In the genomic region with DNA sequence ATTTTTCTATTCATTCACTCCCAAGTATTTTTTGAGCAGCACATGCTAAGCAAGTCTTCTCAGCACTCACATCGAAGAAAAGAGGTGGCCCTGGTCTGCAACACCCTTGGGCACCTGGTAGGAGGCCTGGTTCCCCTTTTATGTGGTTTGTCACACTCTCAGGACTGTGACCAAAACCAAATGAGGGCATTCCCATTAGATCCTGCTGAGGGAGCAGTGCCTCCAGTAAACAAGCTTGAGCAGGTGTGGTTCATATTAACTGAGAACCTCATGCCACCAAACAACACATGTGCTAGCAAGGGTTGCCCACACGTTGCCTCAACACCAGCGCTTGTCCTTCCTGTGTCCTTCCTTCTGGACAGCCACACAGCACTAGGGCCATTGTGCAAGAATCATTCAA, we compare ENCODE assay signal across 8 cellular contexts. TPM values are rescaled to one million over a fixed set of nuclear protein-coding genes. Genes with fewer than 3 reads are reported as not detected.
DNase-seq lines count a peak whose midpoint lies in the region; ATAC-seq, FAIRE-seq and TF ChIP-seq lines count a peak whose summit lies in the region.

No MANE protein-coding gene starts in this region.

- FAIRE-seq in GM12892 (lab: Jason Lieb, UNC) (peak; percentile 92), RCC 7860 (lab: Jason Lieb, UNC) (no peak), HTR-8/SVneo (lab: Jason Lieb, UNC) (no peak)

- H3K36me3 Mint-ChIP-seq in central memory CD8-positive, alpha-beta T cell (ENCODE audit: insufficient read depth): no peaks in the 10 kb centered on the region

- no peak for TF ChIP-seq POLR2A in GM12892 (IDR thresholded peaks at IDR 0.05; ENCODE audit: low read depth, low read length)

- ATAC-seq in GM21381 (IDR thresholded peaks at IDR 0.05; ENCODE audit: unreplicated experiment) (peak; percentile 78), HG03457 (IDR thresholded peaks at IDR 0.05; ENCODE audit: unreplicated experiment) (peak; percentile 60)
- ATAC-seq in central memory CD8-positive, alpha-beta T cell (replicated peaks; ENCODE audit: extremely low read depth, poor library complexity, severe bottlenecking): peak; percentile 32

- no peaks in the 10 kb centered on the region for H3K4me1 Mint-ChIP-seq in central memory CD8-positive, alpha-beta T cell

- in situ Hi-C loops in G401 (cut with HindIII; ENCODE audit: low sequenced_read_pairs): no loop called here

- no peaks in the 10 kb centered on the region for H3K9me3 Mint-ChIP-seq in central memory CD8-positive, alpha-beta T cell

- peaks cover 40% of the 10 kb centered on the region for H3K27me3 Mint-ChIP-seq in central memory CD8-positive, alpha-beta T cell

- H3K27ac Mint-ChIP-seq in central memory CD8-positive, alpha-beta T cell (ENCODE audit: low read depth): no peak overlapping the region

- no peak overlapping the region for H3K4me3 Mint-ChIP-seq in central memory CD8-positive, alpha-beta T cell

- peak; percentile 22 for DNase-seq in GM12892 (ENCODE audit: insufficient read length)
- DNase-seq in central memory CD8-positive, alpha-beta T cell (ENCODE audit: low spot score in 2 of 2): no peak
- no peak for DNase-seq in HCEC 1CT
- DNase-seq in RCC 7860 (ENCODE audit: low spot score): no peak
- DNase-seq in G401 (ENCODE audit: low spot score): no peak
- no peak for DNase-seq in HTR-8/SVneo (ENCODE audit: insufficient read length, low spot score)

RNA-seq across cellular contexts. Expression of gene SYK, which starts 26.9 kb away (rescaled TPM):
- polyA plus RNA-seq in GM12892 (2012; ENCODE audit: missing spikeins): 28.5 TPM
- total RNA-seq in G401 (2014; rRNA removed; shearing (Covaris generic)): not detected in 2 replicates
